In the genomic region with DNA sequence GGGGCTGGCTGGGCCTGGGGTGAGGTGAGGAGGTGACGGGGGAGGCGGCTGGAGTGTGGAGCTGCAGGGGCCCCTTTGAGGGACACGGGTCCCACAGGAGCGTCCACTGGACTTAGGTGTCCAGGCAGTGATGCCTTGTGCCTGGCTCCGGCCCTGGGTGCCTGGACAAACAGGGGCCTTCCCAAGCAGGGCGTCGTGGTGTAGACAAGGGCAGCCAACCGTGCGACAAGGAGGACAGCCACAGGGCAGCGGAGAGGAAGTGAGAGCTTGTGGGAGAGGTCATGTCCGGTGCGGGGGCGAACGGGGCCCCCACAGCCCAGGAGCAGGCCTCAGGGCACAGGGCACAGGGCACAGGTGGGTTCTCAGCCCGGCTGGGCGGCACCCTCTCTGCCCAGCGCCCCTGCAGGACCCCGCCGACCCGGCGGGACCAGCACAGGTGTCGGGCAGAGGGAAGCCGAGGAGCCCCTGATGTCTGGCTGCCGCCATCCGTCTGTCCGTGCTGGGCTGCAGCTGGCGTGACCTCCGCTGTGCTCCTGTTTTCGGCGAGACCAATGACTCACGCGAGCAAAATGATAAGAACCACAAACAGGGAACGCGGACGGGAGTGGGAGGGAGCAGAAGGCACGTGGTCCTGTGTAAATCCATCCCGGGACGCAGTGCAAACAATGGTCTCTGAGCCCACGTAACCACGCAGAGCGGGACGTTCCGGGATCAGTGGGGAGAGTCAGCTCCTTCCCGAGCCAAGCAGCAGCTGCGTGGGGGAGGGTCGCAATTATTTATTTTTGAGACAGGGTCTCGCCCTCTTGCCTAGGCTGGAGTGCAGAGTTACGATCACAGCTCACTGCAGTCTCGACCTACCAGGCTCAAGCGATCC, we compare ENCODE assay signal across 1 cellular context.
TF ChIP-seq lines count a peak whose summit lies in the region.

No MANE protein-coding gene starts in this region.

TF ChIP-seq in HEK293, 187 proteins besides CTCF, POLR2A, EP300 and RAD21 (continued from another document):
- TF ChIP-seq, protein P1, sequence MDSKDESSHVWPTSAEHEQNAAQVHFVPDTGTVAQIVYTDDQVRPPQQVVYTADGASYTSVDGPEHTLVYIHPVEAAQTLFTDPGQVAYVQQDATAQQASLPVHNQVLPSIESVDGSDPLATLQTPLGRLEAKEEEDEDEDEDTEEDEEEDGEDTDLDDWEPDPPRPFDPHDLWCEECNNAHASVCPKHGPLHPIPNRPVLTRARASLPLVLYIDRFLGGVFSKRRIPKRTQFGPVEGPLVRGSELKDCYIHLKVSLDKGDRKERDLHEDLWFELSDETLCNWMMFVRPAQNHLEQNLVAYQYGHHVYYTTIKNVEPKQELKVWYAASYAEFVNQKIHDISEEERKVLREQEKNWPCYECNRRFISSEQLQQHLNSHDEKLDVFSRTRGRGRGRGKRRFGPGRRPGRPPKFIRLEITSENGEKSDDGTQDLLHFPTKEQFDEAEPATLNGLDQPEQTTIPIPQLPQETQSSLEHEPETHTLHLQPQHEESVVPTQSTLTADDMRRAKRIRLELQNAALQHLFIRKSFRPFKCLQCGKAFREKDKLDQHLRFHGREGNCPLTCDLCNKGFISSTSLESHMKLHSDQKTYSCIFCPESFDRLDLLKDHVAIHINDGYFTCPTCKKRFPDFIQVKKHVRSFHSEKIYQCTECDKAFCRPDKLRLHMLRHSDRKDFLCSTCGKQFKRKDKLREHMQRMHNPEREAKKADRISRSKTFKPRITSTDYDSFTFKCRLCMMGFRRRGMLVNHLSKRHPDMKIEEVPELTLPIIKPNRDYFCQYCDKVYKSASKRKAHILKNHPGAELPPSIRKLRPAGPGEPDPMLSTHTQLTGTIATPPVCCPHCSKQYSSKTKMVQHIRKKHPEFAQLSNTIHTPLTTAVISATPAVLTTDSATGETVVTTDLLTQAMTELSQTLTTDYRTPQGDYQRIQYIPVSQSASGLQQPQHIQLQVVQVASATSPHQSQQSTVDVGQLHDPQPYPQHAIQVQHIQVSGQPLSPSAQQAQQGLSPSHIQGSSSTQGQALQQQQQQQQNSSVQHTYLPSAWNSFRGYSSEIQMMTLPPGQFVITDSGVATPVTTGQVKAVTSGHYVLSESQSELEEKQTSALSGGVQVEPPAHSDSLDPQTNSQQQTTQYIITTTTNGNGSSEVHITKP (tag by site-specific recombination; IDR thresholded peaks at IDR 0.05), result peak; percentile 52
- TF ChIP-seq, protein P2, sequence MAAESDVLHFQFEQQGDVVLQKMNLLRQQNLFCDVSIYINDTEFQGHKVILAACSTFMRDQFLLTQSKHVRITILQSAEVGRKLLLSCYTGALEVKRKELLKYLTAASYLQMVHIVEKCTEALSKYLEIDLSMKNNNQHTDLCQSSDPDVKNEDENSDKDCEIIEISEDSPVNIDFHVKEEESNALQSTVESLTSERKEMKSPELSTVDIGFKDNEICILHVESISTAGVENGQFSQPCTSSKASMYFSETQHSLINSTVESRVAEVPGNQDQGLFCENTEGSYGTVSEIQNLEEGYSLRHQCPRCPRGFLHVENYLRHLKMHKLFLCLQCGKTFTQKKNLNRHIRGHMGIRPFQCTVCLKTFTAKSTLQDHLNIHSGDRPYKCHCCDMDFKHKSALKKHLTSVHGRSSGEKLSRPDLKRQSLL (tag by site-specific recombination; IDR thresholded peaks at IDR 0.05), result no peak
- TF ChIP-seq ZBTB20 (tag by site-specific recombination; IDR thresholded peaks at IDR 0.05), result no peak
- no peak for TF ChIP-seq ZNF248 (tag by site-specific recombination; IDR thresholded peaks at IDR 0.05)
- TF ChIP-seq MYNN (tag by site-specific recombination; IDR thresholded peaks at IDR 0.05; ENCODE audit: borderline replicate concordance), result no peak
- no peak for TF ChIP-seq ZNF555 (tag by site-specific recombination; conservative IDR thresholded peaks at IDR 0.05)
- no peak for TF ChIP-seq ZNF423 (tag by site-specific recombination; IDR thresholded peaks at IDR 0.05)
